Comparison of ENCODE assay signal across 19 cellular contexts in genomic region chr9:71353723-71354122, GRCh38.
A peak's percentile ranks its signal among the peaks of the same experiment; 100 is the strongest.
DNase-seq lines count a peak whose midpoint lies in the region; ATAC-seq and TF ChIP-seq lines count a peak whose summit lies in the region.
"Had no signal": no experiment of that assay in that cellular context is flagged by ENCODE, and none has a peak within 500 bp of the region (broad histone marks: within the 10 kb centered on the region; RNA-seq: fewer than 3 reads in every experiment).

No MANE protein-coding gene starts in this region.

- H4K20me1 ChIP-seq in smooth muscle cell (ENCODE audit: low read depth): no peaks in the 10 kb centered on the region

- DNase-seq in EH (ENCODE audit: low read depth) (peak; percentile 88), astrocyte of the cerebellum (ENCODE audit: low read depth) (peak; percentile 16), smooth muscle cell (lab: John Stamatoyannopoulos, UW; ENCODE audit: unreplicated experiment) (no peak)
- DNase-seq: activated CD4-positive, alpha-beta T cell treated with anti-CD3 and anti-CD28 coated beads for 48 hours; activated gamma-delta T cell treated with Interleukin-2 at 50 U/mL for 16 hours; activated T-cell treated with anti-CD3 and anti-CD28 coated beads, Interleukin-2, amount 50 U/mL, for 24 hours; cortex of kidney; esophagus squamous epithelium; glutamatergic neuron; NCI-H1092 treated with DMSO at 0.1 percent for 48 hours; NCI-H1930; transverse colon had no signal

- H3K79me2 ChIP-seq in smooth muscle cell (ENCODE audit: low read depth): no peaks in the 10 kb centered on the region

- 73% methylated on average over 2 of the region's 2 CpGs for WGBS in smooth muscle cell (ENCODE audit: low lambda C conversion rate)

- no peaks in the 10 kb centered on the region for H3K4me1 ChIP-seq in smooth muscle cell (ENCODE audit: low read depth)
- H3K4me1 ChIP-seq: esophagus squamous epithelium, transverse colon had no signal

- no peak overlapping the region for H2AFZ ChIP-seq in smooth muscle cell (ENCODE audit: low read depth)
- H2AFZ ChIP-seq: neural progenitor cell had no signal

- H3K4me2 ChIP-seq in smooth muscle cell: peak overlapping the region; percentile 24
- H3K4me2 ChIP-seq: neural progenitor cell had no signal

- ATAC-seq in HG03354 (IDR thresholded peaks at IDR 0.05; ENCODE audit: poor library complexity, severe bottlenecking, unreplicated experiment): peak; percentile 50
- ATAC-seq in GM21528 (IDR thresholded peaks at IDR 0.05; ENCODE audit: low FRiP score, unreplicated experiment): no peak
- no peak for ATAC-seq in HG03432 (IDR thresholded peaks at IDR 0.05; ENCODE audit: unreplicated experiment)
- no peak for ATAC-seq in GM18517 (IDR thresholded peaks at IDR 0.05; ENCODE audit: unreplicated experiment)
- ATAC-seq: sciatic nerve, SK-N-SH treated with all-trans-retinoic acid at 6 μM for 48 hours had no signal

- no peaks in the 10 kb centered on the region for H3K9me3 ChIP-seq in smooth muscle cell (replicated peaks; ENCODE audit: low read depth)
- H3K9me3 ChIP-seq: esophagus squamous epithelium, transverse colon had no signal

- TF ChIP-seq CTCF in astrocyte of the cerebellum (IDR thresholded peaks at IDR 0.05; ENCODE audit: low read depth, low read length, missing control alignments) (no peak), smooth muscle cell (IDR thresholded peaks at IDR 0.05; ENCODE audit: borderline replicate concordance, insufficient read depth, poor library complexity, severe bottlenecking) (no peak)

- H3F3A ChIP-seq in smooth muscle cell (ENCODE audit: low read depth): peaks cover 12% of the 10 kb centered on the region

- no peak overlapping the region for H3K9ac ChIP-seq in smooth muscle cell (ENCODE audit: low read depth)
- H3K9ac ChIP-seq: neural progenitor cell had no signal

- no peaks in the 10 kb centered on the region for H3K27me3 ChIP-seq in smooth muscle cell (ENCODE audit: low read depth)
- H3K27me3 ChIP-seq: esophagus squamous epithelium, neural progenitor cell, transverse colon had no signal

- H3K36me3 ChIP-seq in smooth muscle cell (ENCODE audit: low read depth): no peaks in the 10 kb centered on the region
- H3K36me3 ChIP-seq: esophagus squamous epithelium, neural progenitor cell, transverse colon had no signal

- in situ Hi-C loops in astrocyte of the cerebellum (cut with HindIII; ENCODE audit: low sequenced_read_pairs): loop anchor here (5.0 kb wide), 1 partner anchor 69 kb away; no protein-coding TSS in a partner anchor

- peak overlapping the region; percentile 4 for H3K27ac ChIP-seq in smooth muscle cell (ENCODE audit: low read depth)
- H3K27ac ChIP-seq: esophagus squamous epithelium, neural progenitor cell had no signal

- H3K4me3 ChIP-seq in astrocyte of the cerebellum (ENCODE audit: low read depth, low read length): no peak overlapping the region
- H3K4me3 ChIP-seq in smooth muscle cell: no peak overlapping the region
- H3K4me3 ChIP-seq: esophagus squamous epithelium, neural progenitor cell, transverse colon had no signal
